Comparison of ENCODE assay signal across 1 cellular context in the genomic region with DNA sequence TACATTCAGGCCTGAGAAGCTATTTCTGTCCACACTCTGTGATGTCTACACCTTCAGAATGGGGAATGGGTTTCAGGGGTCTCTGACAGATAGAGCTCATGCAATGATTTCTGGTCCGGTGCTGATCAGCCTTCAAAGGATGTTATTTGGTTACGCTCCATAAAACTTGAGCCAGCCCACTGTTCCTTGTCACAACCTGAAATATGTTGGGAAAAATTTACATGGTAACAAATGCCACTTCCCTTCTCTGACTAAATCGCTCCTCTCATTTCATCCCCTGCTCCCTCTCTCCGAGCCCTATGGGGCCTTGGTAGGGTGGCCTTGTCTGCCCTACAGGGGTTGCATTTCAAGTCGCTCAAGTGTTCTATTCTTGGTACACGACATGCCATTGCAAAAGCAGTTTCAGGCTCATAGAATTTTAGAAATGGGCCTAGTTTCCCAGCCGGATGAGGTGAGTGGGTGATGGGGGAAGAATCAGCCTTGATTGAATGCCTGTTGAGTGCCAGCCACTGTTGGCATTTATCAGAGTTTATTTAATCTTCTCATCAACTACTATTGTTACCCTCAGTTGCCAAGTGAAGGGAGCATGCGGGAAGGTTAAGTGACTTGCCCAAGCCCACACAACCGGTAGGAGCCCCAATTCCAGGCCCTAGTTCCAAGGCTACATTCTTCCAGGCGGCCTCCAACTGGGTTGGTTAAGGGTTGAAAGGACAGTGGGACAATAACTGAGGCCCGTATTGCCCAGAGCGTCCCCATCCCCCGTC.
TF ChIP-seq lines count a peak whose summit lies in the region.

No MANE protein-coding gene starts in this region.

TF ChIP-seq in HepG2, 621 proteins besides CTCF, POLR2A, EP300 and RAD21 (continued from another document):
- TF ChIP-seq ZBTB39 (CRISPR knock-in tag; IDR thresholded peaks at IDR 0.05) (no peak), NRL (CRISPR knock-in tag; IDR thresholded peaks at IDR 0.05; ENCODE audit: borderline replicate concordance) (0 out of 2 replicates have a peak, but pooled peaks have one; percentile 36), NCOR1 (IDR thresholded peaks at IDR 0.05; ENCODE audit: borderline replicate concordance, low read length) (no peak), REL (CRISPR knock-in tag; conservative IDR thresholded peaks at IDR 0.05) (no peak), SNAPC2 (CRISPR knock-in tag; IDR thresholded peaks at IDR 0.05) (peak; percentile 54; the same call in 1 of the 2 replicates), ZNF224 (CRISPR knock-in tag; IDR thresholded peaks at IDR 0.05) (no peak), ZNF772 (CRISPR knock-in tag; IDR thresholded peaks at IDR 0.05) (no peak), ZNF546 (CRISPR knock-in tag; conservative IDR thresholded peaks at IDR 0.05) (no peak), ZNF577 (CRISPR knock-in tag; IDR thresholded peaks at IDR 0.05; ENCODE audit: borderline replicate concordance, low read depth) (no peak), CSRNP1 (CRISPR knock-in tag; IDR thresholded peaks at IDR 0.05) (0 out of 2 replicates have a peak, but pooled peaks have one; percentile 16), ZNF430 (CRISPR knock-in tag; IDR thresholded peaks at IDR 0.05) (0 out of 2 replicates have a peak, but pooled peaks have one; percentile 17), NFE2L2 (IDR thresholded peaks at IDR 0.05; ENCODE audit: low read length) (no peak), GFI1 (CRISPR knock-in tag; IDR thresholded peaks at IDR 0.05; ENCODE audit: borderline replicate concordance) (0 out of 2 replicates have a peak, but pooled peaks have one; percentile 24), ZNF33A (CRISPR knock-in tag; IDR thresholded peaks at IDR 0.05; ENCODE audit: borderline replicate concordance) (no peak), HNRNPLL (IDR thresholded peaks at IDR 0.05; ENCODE audit: low read depth, low read length, poor library complexity, severe bottlenecking) (no peak), BCL3 (CRISPR knock-in tag; IDR thresholded peaks at IDR 0.05) (0 out of 2 replicates have a peak, but pooled peaks have one; percentile 12), ZKSCAN8 (CRISPR knock-in tag; IDR thresholded peaks at IDR 0.05; ENCODE audit: borderline replicate concordance) (0 out of 2 replicates have a peak, but pooled peaks have one; percentile 3), XBP1 (CRISPR knock-in tag; IDR thresholded peaks at IDR 0.05) (no peak), HOXD1 (CRISPR knock-in tag; IDR thresholded peaks at IDR 0.05) (no peak), ZNF20 (CRISPR knock-in tag; IDR thresholded peaks at IDR 0.05) (no peak), ZBTB38 (CRISPR knock-in tag; IDR thresholded peaks at IDR 0.05) (0 out of 2 replicates have a peak, but pooled peaks have one; percentile 7), FOXO4 (CRISPR knock-in tag; conservative IDR thresholded peaks at IDR 0.05) (no peak), ZNF12 (CRISPR knock-in tag; IDR thresholded peaks at IDR 0.05) (no peak), SAP130 (CRISPR knock-in tag; IDR thresholded peaks at IDR 0.05; ENCODE audit: low read depth) (no peak), KLF13 (CRISPR knock-in tag; IDR thresholded peaks at IDR 0.05) (no peak), ZC3H4 (CRISPR knock-in tag; IDR thresholded peaks at IDR 0.05; ENCODE audit: borderline replicate concordance) (no peak), TOE1 (CRISPR knock-in tag; IDR thresholded peaks at IDR 0.05) (no peak)
- TF ChIP-seq, protein P1, sequence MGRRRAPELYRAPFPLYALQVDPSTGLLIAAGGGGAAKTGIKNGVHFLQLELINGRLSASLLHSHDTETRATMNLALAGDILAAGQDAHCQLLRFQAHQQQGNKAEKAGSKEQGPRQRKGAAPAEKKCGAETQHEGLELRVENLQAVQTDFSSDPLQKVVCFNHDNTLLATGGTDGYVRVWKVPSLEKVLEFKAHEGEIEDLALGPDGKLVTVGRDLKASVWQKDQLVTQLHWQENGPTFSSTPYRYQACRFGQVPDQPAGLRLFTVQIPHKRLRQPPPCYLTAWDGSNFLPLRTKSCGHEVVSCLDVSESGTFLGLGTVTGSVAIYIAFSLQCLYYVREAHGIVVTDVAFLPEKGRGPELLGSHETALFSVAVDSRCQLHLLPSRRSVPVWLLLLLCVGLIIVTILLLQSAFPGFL (CRISPR knock-in tag; IDR thresholded peaks at IDR 0.05): no peak
- TF ChIP-seq, protein P2, sequence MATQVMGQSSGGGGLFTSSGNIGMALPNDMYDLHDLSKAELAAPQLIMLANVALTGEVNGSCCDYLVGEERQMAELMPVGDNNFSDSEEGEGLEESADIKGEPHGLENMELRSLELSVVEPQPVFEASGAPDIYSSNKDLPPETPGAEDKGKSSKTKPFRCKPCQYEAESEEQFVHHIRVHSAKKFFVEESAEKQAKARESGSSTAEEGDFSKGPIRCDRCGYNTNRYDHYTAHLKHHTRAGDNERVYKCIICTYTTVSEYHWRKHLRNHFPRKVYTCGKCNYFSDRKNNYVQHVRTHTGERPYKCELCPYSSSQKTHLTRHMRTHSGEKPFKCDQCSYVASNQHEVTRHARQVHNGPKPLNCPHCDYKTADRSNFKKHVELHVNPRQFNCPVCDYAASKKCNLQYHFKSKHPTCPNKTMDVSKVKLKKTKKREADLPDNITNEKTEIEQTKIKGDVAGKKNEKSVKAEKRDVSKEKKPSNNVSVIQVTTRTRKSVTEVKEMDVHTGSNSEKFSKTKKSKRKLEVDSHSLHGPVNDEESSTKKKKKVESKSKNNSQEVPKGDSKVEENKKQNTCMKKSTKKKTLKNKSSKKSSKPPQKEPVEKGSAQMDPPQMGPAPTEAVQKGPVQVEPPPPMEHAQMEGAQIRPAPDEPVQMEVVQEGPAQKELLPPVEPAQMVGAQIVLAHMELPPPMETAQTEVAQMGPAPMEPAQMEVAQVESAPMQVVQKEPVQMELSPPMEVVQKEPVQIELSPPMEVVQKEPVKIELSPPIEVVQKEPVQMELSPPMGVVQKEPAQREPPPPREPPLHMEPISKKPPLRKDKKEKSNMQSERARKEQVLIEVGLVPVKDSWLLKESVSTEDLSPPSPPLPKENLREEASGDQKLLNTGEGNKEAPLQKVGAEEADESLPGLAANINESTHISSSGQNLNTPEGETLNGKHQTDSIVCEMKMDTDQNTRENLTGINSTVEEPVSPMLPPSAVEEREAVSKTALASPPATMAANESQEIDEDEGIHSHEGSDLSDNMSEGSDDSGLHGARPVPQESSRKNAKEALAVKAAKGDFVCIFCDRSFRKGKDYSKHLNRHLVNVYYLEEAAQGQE (IDR thresholded peaks at IDR 0.05; ENCODE audit: borderline replicate concordance in 1 of 2, low read depth in 1 of 2, low read length in 2 of 2): no peak
